ENCODE assay signal across 27 cellular contexts in the genomic region with DNA sequence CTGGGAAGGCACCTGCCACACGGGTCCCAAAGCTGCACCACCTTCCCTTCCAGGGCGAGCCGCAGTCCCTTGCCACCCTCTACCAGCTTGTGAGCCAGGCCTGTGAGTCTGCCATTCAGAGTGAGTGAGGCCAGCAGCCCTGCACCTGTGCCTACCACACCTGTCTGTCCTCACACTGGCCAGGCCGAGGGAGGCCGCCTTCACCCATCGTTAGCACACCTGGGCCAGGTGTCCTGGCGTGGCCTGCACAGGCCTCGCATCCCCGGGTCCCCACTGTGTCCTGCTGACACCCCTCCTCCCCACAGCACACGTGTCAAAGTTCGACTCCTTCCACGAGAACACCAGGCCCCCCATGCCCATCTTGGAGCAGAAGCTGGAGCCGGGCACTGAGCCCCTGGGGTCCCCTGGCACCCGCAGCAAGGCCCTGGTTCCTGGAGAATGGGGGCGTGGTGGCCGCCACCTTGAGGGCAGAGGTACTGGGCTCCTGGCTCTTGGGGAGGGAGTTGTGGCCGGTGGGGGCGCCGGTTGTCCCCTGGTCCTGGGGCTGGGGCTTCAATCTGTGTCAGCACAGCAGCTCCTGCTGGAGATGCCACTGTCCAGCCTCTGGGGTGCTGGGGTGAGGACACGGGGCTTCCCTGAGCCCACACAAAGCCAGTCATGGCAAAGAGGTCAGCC. TPM values are rescaled to one million over a fixed set of nuclear protein-coding genes. Genes with fewer than 3 reads are reported as not detected.
A peak's percentile ranks its signal among the peaks of the same experiment; 100 is the strongest.
DNase-seq lines count a peak whose midpoint lies in the region; ATAC-seq and FAIRE-seq lines count a peak whose summit lies in the region.
"Had no signal": no experiment of that assay in that cellular context is flagged by ENCODE, and none has a peak within 500 bp of the region (broad histone marks: within the 10 kb centered on the region; RNA-seq: fewer than 3 reads in every experiment).

No MANE protein-coding gene starts in this region.

- peaks cover 0 to 7% (median 0%) of the 10 kb centered on the region in 3 experiments for H3K27me3 ChIP-seq in neuronal stem cell (ENCODE audit: control insufficient read depth in 3 of 3, insufficient read depth in 3 of 3, low read depth in 1 of 3, low read length in 3 of 3)

- H3K4ac ChIP-seq in neuronal stem cell (ENCODE audit: low read length), result peak overlapping the region; percentile 56

- no peak overlapping the region for H4K8ac ChIP-seq in neuronal stem cell (ENCODE audit: low read depth, low read length)

- no peak overlapping the region for H2AFZ ChIP-seq in neuronal stem cell (ENCODE audit: low read length)
- H2AFZ ChIP-seq: GM23248 had no signal

- H3K23ac ChIP-seq in neuronal stem cell (ENCODE audit: low read depth, low read length, poor library complexity), result peak overlapping the region; percentile 47

- no peak overlapping the region for H3K4me3 ChIP-seq in neuronal stem cell (ENCODE audit: low read length in 2 of 2)
- H3K4me3 ChIP-seq: GM23248 had no signal

- peak overlapping the region; percentile 88 for H3K18ac ChIP-seq in neuronal stem cell (ENCODE audit: low read length)

- no peak overlapping the region for H4K91ac ChIP-seq in neuronal stem cell (ENCODE audit: low read depth, low read length, poor library complexity)

- peak overlapping the region; percentile 53 for H3K9ac ChIP-seq in neuronal stem cell (ENCODE audit: low read depth, low read length, poor library complexity)
- H3K9ac ChIP-seq: GM23248, SK-N-SH had no signal

- no CpG with 5 or more reads among the region's 20 CpGs for WGBS in neuronal stem cell (ENCODE audit: extremely low coverage in 2 of 2, insufficient read length in 2 of 2, insufficient replicate concordance in 1 of 2), 2 donors

- H2BK120ac ChIP-seq in neuronal stem cell (ENCODE audit: low read depth, low read length), result peak overlapping the region; percentile 76

- H3K36me3 ChIP-seq in neuronal stem cell (replicated peaks in 1 of 2; ENCODE audit: control insufficient read depth in 2 of 2, insufficient read depth in 2 of 2, low read length in 2 of 2), result no peaks in the 10 kb centered on the region

- peak overlapping the region; percentile 79 for H2AK5ac ChIP-seq in neuronal stem cell (ENCODE audit: low read depth, low read length)

- no peak for ATAC-seq in left ventricle myocardium superior
- ATAC-seq in HG02610 (IDR thresholded peaks at IDR 0.05; ENCODE audit: unreplicated experiment), result no peak
- ATAC-seq: WTC11 had no signal

- H3K14ac ChIP-seq in neuronal stem cell (ENCODE audit: low read length), result peak overlapping the region; percentile 43

- H3K4me1 ChIP-seq in neuronal stem cell (ENCODE audit: control insufficient read depth in 2 of 2, insufficient read depth in 1 of 2, low read depth in 1 of 2, low read length in 2 of 2), result peaks cover under 1 to 8% of the 10 kb centered on the region in 2 donors

- H2BK5ac ChIP-seq in neuronal stem cell (ENCODE audit: low read length), result peak overlapping the region; percentile 63

- peak; percentile 71 for FAIRE-seq in HTR-8/SVneo (lab: Jason Lieb, UNC)
- FAIRE-seq: G401.6 had no signal

- peaks cover 5 to 7% of the 10 kb centered on the region in 2 donors for H3K9me3 ChIP-seq in neuronal stem cell (replicated peaks in 1 of 2; ENCODE audit: control insufficient read depth in 2 of 2, insufficient read depth in 1 of 2, low read depth in 1 of 2, low read length in 2 of 2)
- H3K9me3 ChIP-seq: SK-N-SH had no signal

- intact Hi-C loops in left ventricle myocardium superior (cut with micrococcal nuclease), result no loop called here

- peak overlapping the region; percentile 38 for H2BK15ac ChIP-seq in neuronal stem cell (ENCODE audit: low read length)

- DNase-seq in COLO668 (lab: John Stamatoyannopoulos, UW; ENCODE audit: unreplicated experiment) (peak; percentile 13), HTR-8/SVneo (ENCODE audit: insufficient read length, low spot score) (no peak), left ventricle myocardium superior (peak; percentile 25), neuronal stem cell (ENCODE audit: low spot score) (no peak), UCSD-AML1 (lab: John Stamatoyannopoulos, UW; ENCODE audit: unreplicated experiment) (no peak), RKO (ENCODE audit: low spot score) (no peak)
- DNase-seq: activated effector memory CD4-positive, alpha-beta T cell treated with Interleukin-2 at 50 U/mL for 16 hours; CD4-positive, alpha-beta memory T cell; DMS153; GM23248; head of caudate nucleus; Karpas-422; NCI-H1694; NCI-H2171; NCI-H524 treated with DMSO at 0.1 percent for 48 hours; SK-N-SH; stimulated activated CD4-positive, alpha-beta T cell treated with anti-CD3 and anti-CD28 coated beads, Interleukin-12 subunit alpha, Interleukin-12 subunit beta, amount 100 ng/mL, for 4 hours; stimulated activated CD4-positive, alpha-beta T cell treated with anti-CD3 and anti-CD28 coated beads, Interleukin-4, amount 100 ng/mL, for 4 hours; stimulated activated naive CD4-positive, alpha-beta T cell treated with Interleukin-2 at 50 U/mL for 16 hours; T-helper 9 cell had no signal

- H2BK12ac ChIP-seq in neuronal stem cell (ENCODE audit: low read length), result peak overlapping the region; percentile 49

- H3K79me1 ChIP-seq in neuronal stem cell (ENCODE audit: low read depth, low read length), result no peaks in the 10 kb centered on the region

- H3K4me2 ChIP-seq in neuronal stem cell (ENCODE audit: insufficient read depth, low read length, poor library complexity, severe bottlenecking), result no peak overlapping the region
- H3K4me2 ChIP-seq: SK-N-SH had no signal

- no peak overlapping the region for H3K27ac ChIP-seq in neuronal stem cell (replicated peaks; ENCODE audit: low read length)
- H3K27ac ChIP-seq: epithelial cell of prostate, GM23248, RWPE1 had no signal

RNA-seq across cellular contexts. Expression of a gene that starts 33.0 kb away (rescaled TPM):
- total RNA-seq in left ventricle myocardium superior, result 1.8 TPM
- 0.29 TPM for polyA plus RNA-seq in neuronal stem cell (2013, experiment 1 of 2)
- polyA plus RNA-seq in neuronal stem cell (2013, experiment 2 of 2), result 0.19 TPM
- total RNA-seq: CD4-positive, alpha-beta memory T cell; GM23248; mesenteric fat pad; osteocyte had no signal
- polyA plus RNA-seq: CD4-positive, alpha-beta memory T cell; GM23248; SK-N-SH had no signal

RNA-seq across cellular contexts. Expression of a gene that starts 35.2 kb away (rescaled TPM):
- total RNA-seq in left ventricle myocardium superior, result not detected
- 0.13 TPM for polyA plus RNA-seq in neuronal stem cell (2013, experiment 1 of 2)
- polyA plus RNA-seq in neuronal stem cell (2013, experiment 2 of 2), result 0.08 TPM
- total RNA-seq: GM23248, mesenteric fat pad, osteocyte had no signal
- polyA plus RNA-seq: CD4-positive, alpha-beta memory T cell; GM23248; SK-N-SH had no signal

RNA-seq across cellular contexts. Expression of a gene that starts 55.5 kb away (rescaled TPM):
- total RNA-seq in left ventricle myocardium superior, result 30.9 TPM
- 60.7 TPM for polyA plus RNA-seq in neuronal stem cell (2013, experiment 1 of 2)
- polyA plus RNA-seq in neuronal stem cell (2013, experiment 2 of 2), result 56.3 TPM

Comparison
In these comparisons a context has a peak if more than half of its experiments do, and no peak if none do; other contexts are left out.
1. DNase-seq: peak in COLO668 (single experiment) and left ventricle myocardium superior (single experiment); none in HTR-8/SVneo (single experiment), neuronal stem cell (single experiment), UCSD-AML1 (single experiment) and RKO (single experiment).